In the genomic region with DNA sequence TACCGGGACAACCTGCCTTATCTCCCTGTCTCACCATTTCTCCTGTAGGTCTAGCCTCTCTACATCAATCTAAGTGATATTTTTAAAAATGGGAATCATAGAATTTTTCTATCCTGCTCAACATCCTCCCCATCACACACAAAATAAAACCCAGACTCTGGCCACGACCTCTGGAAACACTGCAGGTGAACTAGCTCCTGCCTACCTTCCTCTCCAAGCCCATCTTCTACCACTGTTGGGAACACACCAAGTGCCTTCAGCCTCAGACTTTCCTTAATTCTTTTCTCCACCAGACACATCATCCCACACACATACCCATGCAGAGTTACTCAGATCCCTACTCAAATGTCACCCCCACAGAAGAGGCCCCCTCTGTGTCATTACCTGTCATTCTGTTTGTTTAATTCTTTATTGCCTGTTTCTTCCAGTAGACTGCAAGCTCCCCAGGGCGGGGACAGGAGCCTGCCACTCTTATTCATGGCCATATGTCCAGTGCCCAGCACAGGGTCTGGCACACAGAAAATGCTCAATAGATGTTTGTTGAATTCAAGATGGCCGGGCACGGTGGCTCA, we compare ENCODE assay signal across 1 cellular context.
TF ChIP-seq lines count a peak whose summit lies in the region.

No MANE protein-coding gene starts in this region.

TF ChIP-seq in H1, 55 proteins besides CTCF, POLR2A, EP300 and RAD21:
- no peak for TF ChIP-seq PHF8 (conservative IDR thresholded peaks at IDR 0.05; ENCODE audit: low read depth, low read length)
- no peak for TF ChIP-seq ATF2 (IDR thresholded peaks at IDR 0.05; ENCODE audit: low read length)
- no peak for TF ChIP-seq CBX5 (IDR thresholded peaks at IDR 0.05; ENCODE audit: low read depth, low read length)
- no peak for TF ChIP-seq CHD7 (IDR thresholded peaks at IDR 0.05; ENCODE audit: insufficient replicate concordance, low read length)
- no peak for TF ChIP-seq RNF2 (IDR thresholded peaks at IDR 0.05; ENCODE audit: borderline replicate concordance, low read depth, low read length, missing control alignments, poor library complexity, severe bottlenecking)
